ENCODE assay signal across 21 cellular contexts in genomic region chr14:104572024-104572623, GRCh38. TPM values are rescaled to one million over a fixed set of nuclear protein-coding genes. Genes with fewer than 3 reads are reported as not detected.
A peak's percentile ranks its signal among the peaks of the same experiment; 100 is the strongest.
DNase-seq lines count a peak whose midpoint lies in the region; TF ChIP-seq lines count a peak whose summit lies in the region.
"Had no signal": no experiment of that assay in that cellular context is flagged by ENCODE, and none has a peak within 500 bp of the region (broad histone marks: within the 10 kb centered on the region; RNA-seq: fewer than 3 reads in every experiment).

No MANE protein-coding gene starts in this region.

- CTCF ChIA-PET in HEK293T (lab: Yijun Ruan, JAX): no interaction called here

- H3K36me3 ChIP-seq in BLaER1 (no peaks in the 10 kb centered on the region), Peyer's patch (no peaks in the 10 kb centered on the region)
- H3K36me3 ChIP-seq: MG63 had no signal

- H4K20me1 ChIP-seq in BLaER1: no peaks in the 10 kb centered on the region

- peaks cover 0 to 2% (median 0%) of the 10 kb centered on the region in 5 experiments for H3K9me3 Mint-ChIP-seq in brain
- no peaks in the 10 kb centered on the region for H3K9me3 Mint-ChIP-seq in nephron
- no peaks in the 10 kb centered on the region for H3K9me3 Mint-ChIP-seq in type B pancreatic cell
- H3K9me3 Mint-ChIP-seq: HFFc6 had no signal

- H3K9me3 ChIP-seq in BLaER1: no peaks in the 10 kb centered on the region
- H3K9me3 ChIP-seq in Peyer's patch: no peaks in the 10 kb centered on the region
- H3K9me3 ChIP-seq: MG63, SK-N-SH had no signal

- H3K27ac ChIP-seq in BLaER1 (peak overlapping the region; percentile 19; the same call in 1 of the 2 replicates), Peyer's patch (no peak overlapping the region)

- no peak for TF ChIP-seq POLR2A in Peyer's patch (IDR thresholded peaks at IDR 0.05)

- peak in 39 of 76 experiments; percentile 11 to 71 (median 40) for DNase-seq in HUDEP-2 (lab: John Stamatoyannopoulos, UW; ENCODE audit: unreplicated experiment in 76 of 76)
- DNase-seq in Peyer's patch: no peak
- DNase-seq in type B pancreatic cell (ENCODE audit: extremely low spot score, unreplicated experiment): no peak
- DNase-seq in HEK293T (ENCODE audit: extremely low spot score): no peak
- DNase-seq: C1 segment of cervical spinal cord; CD4-positive, alpha-beta memory T cell; COR-L47; H7; HFFc6; IMR-90; KG1; MG63; NCI-H2029; NCI-H446 treated with DMSO at 0.1 percent for 48 hours; NCI-H526; SK-N-SH had no signal

- H3K4me3 Mint-ChIP-seq in brain: no peak overlapping the region
- H3K4me3 Mint-ChIP-seq in nephron: no peak overlapping the region
- no peak overlapping the region for H3K4me3 Mint-ChIP-seq in type B pancreatic cell
- H3K4me3 Mint-ChIP-seq: CD4-positive, alpha-beta memory T cell; HFFc6 had no signal

- peaks cover 20% of the 10 kb centered on the region for H3K4me1 ChIP-seq in BLaER1
- H3K4me1 ChIP-seq in Peyer's patch: peaks cover 0 to 10% (median 2%) of the 10 kb centered on the region in 4 donors

- no peak overlapping the region for H3K9ac ChIP-seq in BLaER1
- H3K9ac ChIP-seq: SK-N-SH had no signal

- H3K4me3 ChIP-seq in BLaER1 (no peak overlapping the region), Peyer's patch (no peak overlapping the region)
- H3K4me3 ChIP-seq: MG63 had no signal

- no peaks in the 10 kb centered on the region for H3K36me3 Mint-ChIP-seq in brain
- no peaks in the 10 kb centered on the region for H3K36me3 Mint-ChIP-seq in nephron (ENCODE audit: low read depth)
- H3K36me3 Mint-ChIP-seq in type B pancreatic cell: no peaks in the 10 kb centered on the region
- H3K36me3 Mint-ChIP-seq: CD4-positive, alpha-beta memory T cell had no signal

- no peak for TF ChIP-seq CTCF in brain (conservative IDR thresholded peaks at IDR 0.05)
- TF ChIP-seq CTCF in nephron (IDR thresholded peaks at IDR 0.05; ENCODE audit: unreplicated experiment in 3 of 3): no peak
- no peak for TF ChIP-seq CTCF in Peyer's patch (IDR thresholded peaks at IDR 0.05)
- TF ChIP-seq CTCF in type B pancreatic cell (conservative IDR thresholded peaks at IDR 0.05): no peak

- H3K27me3 Mint-ChIP-seq in brain (peaks cover 7% of the 10 kb centered on the region), nephron (ENCODE audit: low read depth) (peaks cover 21% of the 10 kb centered on the region), type B pancreatic cell (peaks cover 7% of the 10 kb centered on the region)

- H3K4me1 Mint-ChIP-seq in brain: peaks cover 61% of the 10 kb centered on the region
- H3K4me1 Mint-ChIP-seq in nephron: peaks cover 47% of the 10 kb centered on the region
- peaks cover 18% of the 10 kb centered on the region for H3K4me1 Mint-ChIP-seq in type B pancreatic cell (ENCODE audit: unreplicated experiment)
- H3K4me1 Mint-ChIP-seq: CD4-positive, alpha-beta memory T cell had no signal

- peak overlapping the region; percentile 23; the same call in 1 of the 2 replicates for H3K4me2 ChIP-seq in BLaER1
- H3K4me2 ChIP-seq: SK-N-SH had no signal

- H3K27ac Mint-ChIP-seq in brain (peak overlapping the region in 3 of 5 experiments; percentile 56 to 90 (median 80)), nephron (peak overlapping the region; percentile 35 to 84 (median 55)), type B pancreatic cell (no peak overlapping the region)
- H3K27ac Mint-ChIP-seq: CD4-positive, alpha-beta memory T cell; HFFc6 had no signal

- H3K27me3 ChIP-seq in BLaER1: no peaks in the 10 kb centered on the region
- H3K27me3 ChIP-seq in Peyer's patch: no peaks in the 10 kb centered on the region
- H3K27me3 ChIP-seq: MG63 had no signal

- POLR2A ChIA-PET in HEK293T (lab: Yijun Ruan, JAX): no interaction called here

TF ChIP-seq in HEK293T, 16 proteins besides CTCF, POLR2A, EP300 and RAD21:
- TF ChIP-seq CTBP1 (IDR thresholded peaks at IDR 0.05; ENCODE audit: borderline replicate concordance): no peak
- TF ChIP-seq ELF4 (IDR thresholded peaks at IDR 0.05): no peak
- no peak for TF ChIP-seq LEF1 (IDR thresholded peaks at IDR 0.05; ENCODE audit: borderline replicate concordance)
- TF ChIP-seq TARDBP (IDR thresholded peaks at IDR 0.05): no peak
- TF ChIP-seq FOXA1 (IDR thresholded peaks at IDR 0.05): no peak
- TF ChIP-seq ARNT (IDR thresholded peaks at IDR 0.05): no peak
- no peak for TF ChIP-seq SUZ12 (IDR thresholded peaks at IDR 0.05)
- TF ChIP-seq FOXK2 (IDR thresholded peaks at IDR 0.05): no peak
- no peak for TF ChIP-seq PKNOX1 (IDR thresholded peaks at IDR 0.05)
- no peak for TF ChIP-seq FOXM1 (IDR thresholded peaks at IDR 0.05; ENCODE audit: borderline replicate concordance)
- TF ChIP-seq NFRKB (IDR thresholded peaks at IDR 0.05): no peak
- TF ChIP-seq BHLHE40 (IDR thresholded peaks at IDR 0.05; ENCODE audit: borderline replicate concordance): no peak
- TF ChIP-seq L3MBTL2 (conservative IDR thresholded peaks at IDR 0.05): no peak
- TF ChIP-seq ZNF384 (IDR thresholded peaks at IDR 0.05): no peak
- TF ChIP-seq SP1 (IDR thresholded peaks at IDR 0.05): no peak
- no peak for TF ChIP-seq HDGF (IDR thresholded peaks at IDR 0.05; ENCODE audit: borderline replicate concordance)

RNA-seq across cellular contexts. Expression of gene C14orf180, which starts 7.4 kb away (rescaled TPM):
- polyA plus RNA-seq in brain (ENCODE audit: insufficient read depth, low read depth, low replicate concordance): not detected
- total RNA-seq in Peyer's patch (under 1 TPM in 1 of 4 donors, not detected in 3; 0.70 TPM), type B pancreatic cell (ENCODE audit: low replicate concordance) (not detected in 2 replicates)
- total RNA-seq: CD4-positive, alpha-beta memory T cell; H7; HFFc6; IMR-90; OCI-LY7 had no signal
- polyA plus RNA-seq: AG04450; CD4-positive, alpha-beta memory T cell; IMR-90; SK-N-SH had no signal

RNA-seq across cellular contexts. Expression of gene TMEM179, which starts 32.4 kb away (rescaled TPM):
- polyA plus RNA-seq in brain (ENCODE audit: insufficient read depth, low read depth, low replicate concordance): 69.2 TPM
- total RNA-seq in Peyer's patch (1 to 10 TPM in 2 of 4 donors, under 1 TPM in 1, not detected in 1; 0.54 to 3.1 (median 1.7) TPM), type B pancreatic cell (ENCODE audit: low replicate concordance) (5.6 and 9.0 TPM in 2 replicates)
- total RNA-seq: CD4-positive, alpha-beta memory T cell; HFFc6; IMR-90; OCI-LY7 had no signal
- polyA plus RNA-seq: CD4-positive, alpha-beta memory T cell; IMR-90 had no signal

Comparison
In these comparisons a context has a peak if more than half of its experiments do, and no peak if none do; other contexts are left out.
1. DNase-seq: peak in HUDEP-2 (39 of 76); none in Peyer's patch (0 of 3), type B pancreatic cell (single experiment) and HEK293T (single experiment).